In the genomic region with DNA sequence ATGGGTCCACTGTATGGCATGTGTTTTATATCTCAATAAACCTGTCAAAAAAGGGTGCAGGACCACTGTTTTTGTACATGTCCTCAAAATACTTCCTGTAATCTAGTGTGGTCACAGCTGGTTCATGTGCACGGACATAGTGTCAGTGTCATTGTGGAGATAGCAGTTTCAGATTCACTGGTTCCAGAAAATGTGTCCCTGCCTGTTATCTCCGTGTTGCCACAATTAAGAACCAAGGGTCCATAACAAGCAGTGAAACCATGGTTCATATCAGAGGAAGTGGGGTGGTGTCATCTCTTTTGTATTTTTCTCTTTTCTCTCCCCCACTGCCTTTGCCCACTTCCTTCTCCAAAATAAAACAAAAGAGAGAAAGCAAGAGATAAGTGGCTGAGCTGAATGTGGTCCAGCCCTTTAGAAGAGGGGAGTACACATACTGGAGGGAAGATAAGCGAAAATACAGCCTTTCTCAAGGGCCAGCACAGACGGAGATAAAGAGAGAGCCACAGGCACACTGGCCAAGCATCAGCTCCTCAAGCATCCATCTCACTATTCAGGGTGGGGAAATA, we compare ENCODE assay signal across 14 cellular contexts. TPM values are rescaled to one million over a fixed set of nuclear protein-coding genes. Genes with fewer than 3 reads are reported as not detected.
DNase-seq lines count a peak whose midpoint lies in the region; ATAC-seq, FAIRE-seq and TF ChIP-seq lines count a peak whose summit lies in the region.
"Had no signal": no experiment of that assay in that cellular context is flagged by ENCODE, and none has a peak within 500 bp of the region (broad histone marks: within the 10 kb centered on the region; RNA-seq: fewer than 3 reads in every experiment).

No MANE protein-coding gene starts in this region.

- H3K9me3 ChIP-seq in OCI-LY7 (ENCODE audit: low read length) (no peaks in the 10 kb centered on the region), kidney (ENCODE audit: control insufficient read depth in 1 of 2, low read length in 2 of 2) (no peaks in the 10 kb centered on the region)

- ATAC-seq in GM19395 (IDR thresholded peaks at IDR 0.05; ENCODE audit: unreplicated experiment) = peak; percentile 65
- ATAC-seq in GM19467 (IDR thresholded peaks at IDR 0.05; ENCODE audit: unreplicated experiment) = no peak

- FAIRE-seq in kidney (lab: Jason Lieb, UNC) = no peak
- FAIRE-seq: RCC 7860 had no signal

- intact Hi-C loops in OCI-LY7 (cut with micrococcal nuclease; ENCODE audit: unreplicated experiment) = no loop called here
- intact Hi-C loops in kidney (cut with DNase I) = no loop called here

- H3K4me2 ChIP-seq in OCI-LY7 (ENCODE audit: low read length) = peak overlapping the region; percentile 19; the same call in 1 of the 2 replicates

- no peaks in the 10 kb centered on the region for H3K79me2 ChIP-seq in OCI-LY7 (ENCODE audit: insufficient read depth, low read depth, low read length)

- POLR2A ChIA-PET in OCI-LY7 (lab: Charles Lee) = interaction anchor here (1.5 kb wide), 1 partner anchor 12 kb away, joined by 4 read pairs; no protein-coding TSS in a partner anchor

- DNase-seq in GF-D8 (lab: John Stamatoyannopoulos, UW) = peak; percentile 67
- no peak for DNase-seq in OCI-LY7 (ENCODE audit: low spot score)
- peak; percentile 53 for DNase-seq in fibroblast of villous mesenchyme (ENCODE audit: low read depth)
- no peak for DNase-seq in amniotic stem cell (lab: John Stamatoyannopoulos, UW)
- no peak for DNase-seq in kidney
- DNase-seq in inferior parietal cortex (ENCODE audit: extremely low spot score) = no peak
- DNase-seq: activated T-cell treated with anti-CD3 and anti-CD28 coated beads, Interleukin-2, amount 50 U/mL, for 48 hours; CD4-positive, alpha-beta memory T cell; NCI-H226; stimulated activated CD4-positive, alpha-beta T cell treated with anti-CD3 and anti-CD28 coated beads, Interleukin-4, amount 100 ng/mL, for 4 hours had no signal

- H3K36me3 ChIP-seq in OCI-LY7 (ENCODE audit: insufficient read depth, low read length) (no peaks in the 10 kb centered on the region), kidney (ENCODE audit: control insufficient read depth in 1 of 2, insufficient read depth in 2 of 2, low read length in 2 of 2) (no peaks in the 10 kb centered on the region)

- H3K27ac ChIP-seq in OCI-LY7 (ENCODE audit: low read depth, low read length, poor library complexity, severe bottlenecking) = no peak overlapping the region
- no peak overlapping the region for H3K27ac ChIP-seq in kidney (ENCODE audit: low read depth in 2 of 2, low read length in 2 of 2)
- H3K27ac ChIP-seq: epithelial cell of prostate had no signal

- no peak for TF ChIP-seq CTCF in OCI-LY7 (conservative IDR thresholded peaks at IDR 0.05; ENCODE audit: low read length)
- no peak for TF ChIP-seq CTCF in fibroblast of villous mesenchyme (IDR thresholded peaks at IDR 0.05; ENCODE audit: insufficient read depth, low read depth, low read length)
- TF ChIP-seq CTCF in kidney (IDR thresholded peaks at IDR 0.05; ENCODE audit: borderline replicate concordance, extremely low read depth, insufficient read depth) = no peak

- H2AFZ ChIP-seq in OCI-LY7 (ENCODE audit: low read length) = no peak overlapping the region

- BruUV-seq in OCI-LY7 (replicated peaks; lab: Mats Ljungman, UMichigan) = no TSS peak

- no peak overlapping the region for H3K9ac ChIP-seq in kidney (ENCODE audit: low read length in 2 of 2)

- H3K4me3 ChIP-seq in OCI-LY7 (ENCODE audit: low read depth, low read length, poor library complexity, severe bottlenecking) = no peak overlapping the region
- H3K4me3 ChIP-seq in fibroblast of villous mesenchyme (ENCODE audit: low read depth, low read length) = no peak overlapping the region
- H3K4me3 ChIP-seq in kidney (ENCODE audit: low read length in 2 of 2) = no peak overlapping the region

- no peaks in the 10 kb centered on the region for H3K9me2 ChIP-seq in OCI-LY7 (ENCODE audit: insufficient read depth, low read length)

- H3K4me1 ChIP-seq in OCI-LY7 (ENCODE audit: insufficient read depth, low read length, poor library complexity, severe bottlenecking) = peaks cover 11% of the 10 kb centered on the region
- peaks cover 0 to 2% of the 10 kb centered on the region in 2 donors for H3K4me1 ChIP-seq in kidney (ENCODE audit: control insufficient read depth in 1 of 2, insufficient read depth in 1 of 2, low read depth in 1 of 2, low read length in 2 of 2)

- CTCF ChIA-PET in OCI-LY7 (lab: Charles Lee; ENCODE audit: unreplicated experiment) = no interaction called here

- no peaks in the 10 kb centered on the region for H4K20me1 ChIP-seq in OCI-LY7 (ENCODE audit: insufficient read depth, low read length)

RNA-seq across cellular contexts. Expression of a gene that starts 51.2 kb away (rescaled TPM):
- total RNA-seq in OCI-LY7 (2014; rRNA removed; shearing (Covaris generic)) = 10.6 and 16.1 TPM in 2 replicates
- 29.3 and 35.7 TPM in 2 replicates for total RNA-seq in OCI-LY7 (2022)
- total RNA-seq in fibroblast of villous mesenchyme = 28.0 and 30.7 TPM in 2 replicates
- total RNA-seq in kidney = 43.0 TPM
- polyA plus RNA-seq in kidney (ENCODE audit: insufficient read depth, low read depth, low replicate concordance) = 12.5 TPM

Comparison
In these comparisons a context has a peak if more than half of its experiments do, and no peak if none do; other contexts are left out.
1. DNase-seq: peak in GF-D8 (single experiment) and fibroblast of villous mesenchyme (single experiment); none in OCI-LY7 (single experiment), amniotic stem cell (single experiment), kidney (single experiment) and inferior parietal cortex (single experiment).